28 cellular contexts compared by ENCODE assay signal in genomic region chr10:126770809-126771208, GRCh38.
"Had no signal": no experiment of that assay in that cellular context is flagged by ENCODE, and none has a peak within 500 bp of the region (broad histone marks: within the 10 kb centered on the region; RNA-seq: fewer than 3 reads in every experiment).

No MANE protein-coding gene starts in this region.

- H3K27ac ChIP-seq: ascending aorta, coronary artery, dorsolateral prefrontal cortex had no signal

- H3K4me3 ChIP-seq: ascending aorta, coronary artery, dorsolateral prefrontal cortex had no signal

- H3K27me3 Mint-ChIP-seq: activated CD4-positive, alpha-beta memory T cell treated with anti-CD3 and anti-CD28 coated beads, Interleukin-2, amount 10 ng/mL, durations not matched to agents 7 days and 5 days; activated CD4-positive, alpha-beta T cell treated with anti-CD3 and anti-CD28 coated beads, Interleukin-2, amount 10 ng/mL, durations not matched to agents 7 days and 5 days; central memory CD8-positive, alpha-beta T cell; dendritic cell treated with granulocyte-macrophage colony-stimulating factor and Interleukin-4, amounts not matched to agents 40 ng/mL and 50 ng/mL, for 4 days; T-helper 17 cell had no signal

- H3K27ac Mint-ChIP-seq: activated CD4-positive, alpha-beta memory T cell treated with anti-CD3 and anti-CD28 coated beads, Interleukin-2, amount 10 ng/mL, durations not matched to agents 7 days and 5 days; activated CD4-positive, alpha-beta T cell treated with anti-CD3 and anti-CD28 coated beads, Interleukin-2, amount 10 ng/mL, durations not matched to agents 7 days and 5 days; activated naive CD8-positive, alpha-beta T cell; activated T-cell treated with anti-CD3 and anti-CD28 coated beads, Interleukin-2, amount 50 U/mL, for 24 hours; activated T-cell treated with anti-CD3 and anti-CD28 coated beads, Interleukin-2, amount 50 U/mL, for 72 hours; brain; dendritic cell treated with granulocyte-macrophage colony-stimulating factor and Interleukin-4, amounts not matched to agents 40 ng/mL and 50 ng/mL, for 4 days; endodermal cell; T-helper 17 cell; T-helper 2 cell treated with Interferon-gamma antibody and Interleukin-4, amounts not matched to agents 5 μg/mL and 100 μg/mL, for 36 hours had no signal

- H3K4me3 Mint-ChIP-seq: activated CD4-positive, alpha-beta memory T cell treated with anti-CD3 and anti-CD28 coated beads, Interleukin-2, amount 10 ng/mL, durations not matched to agents 7 days and 5 days; activated CD4-positive, alpha-beta T cell treated with anti-CD3 and anti-CD28 coated beads, Interleukin-2, amount 10 ng/mL, durations not matched to agents 7 days and 5 days; activated naive CD8-positive, alpha-beta T cell; activated T-cell treated with anti-CD3 and anti-CD28 coated beads, Interleukin-2, amount 50 U/mL, for 24 hours; activated T-cell treated with anti-CD3 and anti-CD28 coated beads, Interleukin-2, amount 50 U/mL, for 72 hours; brain; central memory CD8-positive, alpha-beta T cell; dendritic cell treated with granulocyte-macrophage colony-stimulating factor and Interleukin-4, amounts not matched to agents 40 ng/mL and 50 ng/mL, for 4 days; endodermal cell; T-helper 17 cell; T-helper 2 cell treated with Interferon-gamma antibody and Interleukin-4, amounts not matched to agents 5 μg/mL and 100 μg/mL, for 36 hours had no signal

- DNase-seq: activated CD4-positive, alpha-beta memory T cell treated with anti-CD3 and anti-CD28 coated beads, Interleukin-2, amount 10 ng/mL, durations not matched to agents 7 days and 5 days; activated CD4-positive, alpha-beta T cell treated with anti-CD3 and anti-CD28 coated beads for 1 hour; activated CD4-positive, alpha-beta T cell treated with anti-CD3 and anti-CD28 coated beads for 4 hours; activated CD4-positive, alpha-beta T cell treated with anti-CD3 and anti-CD28 coated beads, Interleukin-2, amount 10 ng/mL, durations not matched to agents 7 days and 5 days; activated CD4-positive, alpha-beta T cell treated with anti-CD3 and anti-CD28 coated beads, Interleukin-2, amount 50 U/mL, for 4 hours; activated CD8-positive, alpha-beta memory T cell treated with anti-CD3 and anti-CD28 coated beads, Interleukin-2, amount 50 U/mL, for 48 hours; activated gamma-delta T cell; activated naive CD4-positive, alpha-beta T cell; activated naive CD4-positive, alpha-beta T cell treated with anti-CD3 and anti-CD28 coated beads, Interleukin-2, amount 50 U/mL, for 16 hours; activated T-cell treated with anti-CD3 and anti-CD28 coated beads for 4 hours; activated T-cell treated with anti-CD3 and anti-CD28 coated beads, Interleukin-2, amount 50 U/mL, for 24 hours; activated T-cell treated with anti-CD3 and anti-CD28 coated beads, Interleukin-2, amount 50 U/mL, for 72 hours; dorsolateral prefrontal cortex; effector memory CD4-positive, alpha-beta T cell; endodermal cell; foreskin fibroblast; head of caudate nucleus; T-helper 1 cell; T-helper 17 cell; T1000 had no signal

- H3K4me1 ChIP-seq: ascending aorta had no signal

- ATAC-seq: activated T-cell treated with anti-CD3 and anti-CD28 coated beads, Interleukin-2, amount 50 U/mL, for 72 hours; esophagus mucosa; T-helper 17 cell had no signal

- H3K27me3 ChIP-seq: ascending aorta had no signal

- H3K9me3 ChIP-seq: ascending aorta had no signal

- H3K4me1 Mint-ChIP-seq: activated CD4-positive, alpha-beta memory T cell treated with anti-CD3 and anti-CD28 coated beads, Interleukin-2, amount 10 ng/mL, durations not matched to agents 7 days and 5 days; activated CD4-positive, alpha-beta T cell treated with anti-CD3 and anti-CD28 coated beads, Interleukin-2, amount 10 ng/mL, durations not matched to agents 7 days and 5 days; brain; central memory CD8-positive, alpha-beta T cell; T-helper 17 cell had no signal

- H3K36me3 ChIP-seq: ascending aorta had no signal

- H3K9me3 Mint-ChIP-seq: activated CD4-positive, alpha-beta T cell treated with anti-CD3 and anti-CD28 coated beads, Interleukin-2, amount 10 ng/mL, durations not matched to agents 7 days and 5 days; dendritic cell treated with granulocyte-macrophage colony-stimulating factor and Interleukin-4, amounts not matched to agents 40 ng/mL and 50 ng/mL, for 4 days had no signal

- H3K36me3 Mint-ChIP-seq: activated naive CD8-positive, alpha-beta T cell; brain had no signal
